ENCODE assay signal across 8 cellular contexts in the genomic region with DNA sequence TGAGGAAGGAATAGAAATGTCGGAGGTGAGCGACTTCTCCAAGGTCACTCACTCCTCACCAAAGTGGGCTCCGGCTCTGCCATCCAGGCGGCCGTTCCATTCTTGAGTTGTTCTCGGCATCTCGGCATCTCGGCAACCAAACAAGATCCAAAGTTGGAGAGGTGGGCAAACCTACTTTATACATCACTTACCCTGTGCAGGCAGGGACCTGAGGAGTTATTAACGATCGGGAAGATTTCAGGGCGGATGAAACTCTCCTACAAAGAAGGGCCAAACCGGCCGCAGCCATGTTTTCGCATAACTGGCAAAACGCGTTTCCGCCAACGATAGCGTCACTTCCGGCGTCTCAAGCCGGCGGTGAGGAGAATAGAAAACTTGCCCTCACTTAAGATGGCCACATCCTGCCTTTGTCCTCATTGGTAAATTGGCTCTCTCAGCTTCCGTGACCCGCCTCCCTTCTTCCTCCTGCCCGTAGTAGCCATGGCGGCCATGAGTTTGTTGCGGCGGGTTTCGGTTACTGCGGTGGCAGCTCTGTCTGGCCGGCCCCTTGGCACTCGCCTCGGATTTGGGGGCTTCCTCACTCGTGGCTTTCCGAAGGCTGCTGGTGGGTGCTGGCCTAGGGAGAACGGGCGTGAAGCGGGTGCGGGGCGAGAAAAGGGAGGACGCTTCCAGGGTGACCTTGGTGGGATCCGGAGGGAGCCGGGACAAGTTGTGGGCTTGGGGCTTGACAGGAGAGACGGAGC. TPM values are rescaled to one million over a fixed set of nuclear protein-coding genes. Genes with fewer than 3 reads are reported as not detected.
A peak's percentile ranks its signal among the peaks of the same experiment; 100 is the strongest.
DNase-seq lines count a peak whose midpoint lies in the region; ATAC-seq and TF ChIP-seq lines count a peak whose summit lies in the region.

A gene (minus strand): TSS at position 303 of the 743 bp plus-strand sequence. CDS start 14 bp downstream, at position 289.
A gene (plus strand): TSS at position 459 of the 743 bp plus-strand sequence. CDS start 22 bp downstream, at position 481.

- peak; percentile 84 for TF ChIP-seq POLR2A in GM18951 (IDR thresholded peaks at IDR 0.05; ENCODE audit: extremely low read depth, insufficient read depth, insufficient read length)

- H3K36me3 Mint-ChIP-seq in activated B cell treated with CpG ODN at 0.5 μM for 24 hours (ENCODE audit: low read depth) (peaks cover 42% of the 10 kb centered on the region), immature natural killer cell (peaks cover 2 to 9% (median 6%) of the 10 kb centered on the region in 3 donors)

- H3K27ac ChIP-seq in caudate nucleus (ENCODE audit: low read depth, low read length) = peak within 1 kb of the TSS; percentile 92

- POLR2A ChIA-PET in activated B cell treated with CpG ODN at 0.5 μM for 24 hours (lab: Charles Lee) = interaction anchor here (0.6 to 1.5 kb wide), 11 partner anchors 8 to 997 kb away, joined by 3 to 27 read pairs (median 3); a partner anchor contains a TSS

- CTCF ChIA-PET in activated B cell treated with CpG ODN at 0.5 μM for 24 hours (lab: Charles Lee) = no interaction called here

- in situ Hi-C loops in GM18951 (cut with MboI; ENCODE audit: low sequenced_read_pairs, unreplicated experiment) = no loop called here

- no peaks in the 10 kb centered on the region for H3K27me3 Mint-ChIP-seq in activated B cell treated with CpG ODN at 0.5 μM for 24 hours
- peaks cover 3 to 17% (median 4%) of the 10 kb centered on the region in 3 donors for H3K27me3 Mint-ChIP-seq in immature natural killer cell (ENCODE audit: low read depth in 3 of 3)

- peak; percentile 99 for ATAC-seq in HG03196 (IDR thresholded peaks at IDR 0.05; ENCODE audit: unreplicated experiment)
- peak; percentile 96 for ATAC-seq in activated B cell treated with CpG ODN at 0.5 μM for 24 hours (ENCODE audit: low read depth)

- DNase-seq in AG08395 (ENCODE audit: low spot score) (peak; percentile 97), NCI-H345 (lab: John Stamatoyannopoulos, UW) (peak; percentile 99), activated B cell treated with CpG ODN at 0.5 μM for 24 hours (peak; percentile 82), caudate nucleus (lab: John Stamatoyannopoulos, UW) (peak; percentile 70 to 98 (median 91)), immature natural killer cell (peak; percentile 92 to 93 (median 93)), smooth muscle cell of the brain vasculature (ENCODE audit: low read depth, low spot score) (peak; percentile 90)

- peak within 1 kb of the TSS; percentile 99 for H3K27ac Mint-ChIP-seq in activated B cell treated with CpG ODN at 0.5 μM for 24 hours
- peak within 1 kb of the TSS; percentile 96 to 100 (median 98) for H3K27ac Mint-ChIP-seq in immature natural killer cell

- H3K4me1 Mint-ChIP-seq in activated B cell treated with CpG ODN at 0.5 μM for 24 hours (peaks cover 51% of the 10 kb centered on the region), immature natural killer cell (peaks cover 37 to 56% of the 10 kb centered on the region in 2 donors)

- H3K4me3 Mint-ChIP-seq in activated B cell treated with CpG ODN at 0.5 μM for 24 hours (peak within 1 kb of the TSS; percentile 99), immature natural killer cell (peak within 1 kb of the TSS; percentile 95 to 100 (median 98))

- TF ChIP-seq CTCF in activated B cell treated with CpG ODN at 0.5 μM for 24 hours (IDR thresholded peaks at IDR 0.05) = no peak

- no peaks in the 10 kb centered on the region for H3K9me3 Mint-ChIP-seq in activated B cell treated with CpG ODN at 0.5 μM for 24 hours
- no peaks in the 10 kb centered on the region for H3K9me3 Mint-ChIP-seq in immature natural killer cell

- intact Hi-C loops in activated B cell treated with CpG ODN at 0.5 μM for 24 hours (cut with micrococcal nuclease) = loop anchor here (1.0 to 5.0 kb wide), 8 partner anchors 42 to 1308 kb away; a partner anchor contains a TSS

RNA-seq across cellular contexts. Expression of the first gene that starts in this region (rescaled TPM):
- total RNA-seq in activated B cell treated with CpG ODN at 0.5 μM for 24 hours = 38.6 and 44.3 TPM in 2 replicates
- 10 to 100 TPM; 49.0 to 61.8 (median 53.6) TPM for polyA plus RNA-seq in immature natural killer cell

RNA-seq across cellular contexts. Expression of the second gene that starts in this region (rescaled TPM):
- 63.5 and 67.3 TPM in 2 replicates for total RNA-seq in activated B cell treated with CpG ODN at 0.5 μM for 24 hours
- 10 to 100 TPM; 39.9 to 74.5 (median 61.1) TPM for polyA plus RNA-seq in immature natural killer cell

Comparison
In these comparisons a context has a peak if more than half of its experiments do, and no peak if none do; other contexts are left out.
1. Peak in every context shown above with its lines: DNase-seq, ATAC-seq and H3K27ac ChIP-seq.